ENCODE assay signal across 34 cellular contexts in the genomic region with DNA sequence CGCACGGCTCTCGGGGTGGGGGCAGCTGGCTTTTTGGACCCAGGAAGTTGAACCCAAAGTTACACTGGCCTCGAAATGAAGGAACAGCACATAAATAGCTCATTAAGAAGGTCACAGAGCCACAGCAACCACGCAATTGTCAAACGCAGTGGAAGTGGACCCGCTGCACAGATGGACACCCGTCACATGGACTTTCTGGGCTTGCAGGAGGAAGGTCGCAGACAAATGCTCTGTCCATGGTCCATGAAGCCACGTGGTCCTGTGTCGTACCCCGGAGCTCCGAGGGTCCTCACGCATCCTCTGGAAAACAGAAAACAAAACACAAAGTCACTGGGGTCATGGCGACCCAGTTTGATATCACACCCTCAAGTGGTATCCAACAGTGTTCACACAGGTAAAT.
"Had no signal": no experiment of that assay in that cellular context is flagged by ENCODE, and none has a peak within 500 bp of the region (broad histone marks: within the 10 kb centered on the region; RNA-seq: fewer than 3 reads in every experiment).

No MANE protein-coding gene starts in this region.

- H3K9me3 ChIP-seq: adrenal gland, body of pancreas had no signal

- H3K4me3 Mint-ChIP-seq: activated B cell treated with CpG ODN at 0.5 μM for 24 hours; activated CD8-positive, alpha-beta T cell treated with anti-CD3 and anti-CD28 coated beads for 36 hours; activated naive CD4-positive, alpha-beta T cell treated with anti-CD3 and anti-CD28 coated beads for 36 hours; activated naive CD4-positive, alpha-beta T cell treated with anti-CD3 and anti-CD28 coated beads, Interleukin-2, amount 50 U/mL, for 24 hours; activated naive CD8-positive, alpha-beta T cell treated with anti-CD3 and anti-CD28 coated beads for 36 hours; activated naive CD8-positive, alpha-beta T cell treated with anti-CD3 and anti-CD28 coated beads, Interleukin-2, amount 50 U/mL, for 24 hours; activated T-helper 1 cell treated with anti-CD3 and anti-CD28 coated beads, Interleukin-12 subunit alpha, Interleukin-12 subunit beta, Interleukin-2, Interleukin-4 antibody, amounts not matched to agents 30 ng/mL and 10 ng/mL and 1 ng/mL, durations not matched to agents 14 hours and 24 hours and 36 hours; dendritic cell treated with granulocyte-macrophage colony-stimulating factor and Interleukin-4, amounts not matched to agents 40 ng/mL and 50 ng/mL, for 4 days; endodermal cell; T-helper 17 cell; T-helper 2 cell treated with Interferon-gamma antibody and Interleukin-4, amounts not matched to agents 5 μg/mL and 100 μg/mL, for 36 hours had no signal

- DNase-seq: activated B cell treated with CpG ODN at 0.5 μM for 24 hours; activated CD4-positive, alpha-beta T cell treated with anti-CD3 and anti-CD28 coated beads for 48 hours; activated CD4-positive, alpha-beta T cell treated with anti-CD3 and anti-CD28 coated beads, Interleukin-2, amount 50 U/mL, for 1 hour; activated CD4-positive, alpha-beta T cell treated with anti-CD3 and anti-CD28 coated beads, Interleukin-2, amount 50 U/mL, for 48 hours; activated CD8-positive, alpha-beta memory T cell treated with anti-CD3 and anti-CD28 coated beads for 24 hours; activated CD8-positive, alpha-beta T cell treated with anti-CD3 and anti-CD28 coated beads for 36 hours; activated effector memory CD4-positive, alpha-beta T cell treated with anti-CD3 and anti-CD28 coated beads, Interleukin-2, amount 50 U/mL, for 16 hours; activated naive CD4-positive, alpha-beta T cell treated with anti-CD3 and anti-CD28 coated beads for 36 hours; activated naive CD8-positive, alpha-beta T cell treated with anti-CD3 and anti-CD28 coated beads for 36 hours; activated naive CD8-positive, alpha-beta T cell treated with anti-CD3 and anti-CD28 coated beads, Interleukin-2, amount 50 U/mL, for 24 hours; activated T-cell treated with anti-CD3 and anti-CD28 coated beads, Interleukin-2, amount 50 U/mL, for 48 hours; adrenal gland; amygdala; aorta; body of pancreas; caudate nucleus; dorsolateral prefrontal cortex; effector memory CD4-positive, alpha-beta T cell; endodermal cell; foreskin fibroblast; head of caudate nucleus; T-helper 1 cell; T-helper 17 cell; T1000; WERI-Rb-1 had no signal

- H3K27ac Mint-ChIP-seq: activated B cell treated with CpG ODN at 0.5 μM for 24 hours; activated CD8-positive, alpha-beta T cell treated with anti-CD3 and anti-CD28 coated beads for 36 hours; activated naive CD4-positive, alpha-beta T cell treated with anti-CD3 and anti-CD28 coated beads for 36 hours; activated naive CD4-positive, alpha-beta T cell treated with anti-CD3 and anti-CD28 coated beads, Interleukin-2, amount 50 U/mL, for 24 hours; activated naive CD8-positive, alpha-beta T cell treated with anti-CD3 and anti-CD28 coated beads for 36 hours; activated naive CD8-positive, alpha-beta T cell treated with anti-CD3 and anti-CD28 coated beads, Interleukin-2, amount 50 U/mL, for 24 hours; activated T-helper 1 cell treated with anti-CD3 and anti-CD28 coated beads, Interleukin-12 subunit alpha, Interleukin-12 subunit beta, Interleukin-2, Interleukin-4 antibody, amounts not matched to agents 30 ng/mL and 10 ng/mL and 1 ng/mL, durations not matched to agents 14 hours and 24 hours and 36 hours; activated T-helper 2 cell treated with anti-CD3 and anti-CD28 coated beads, Interferon-gamma antibody, Interleukin-2, Interleukin-4, amounts not matched to agents 10 μg/mL and 5 μg/mL and 100 μg/mL, durations not matched to agents 14 hours and 24 hours and 36 hours; dendritic cell treated with granulocyte-macrophage colony-stimulating factor and Interleukin-4, amounts not matched to agents 40 ng/mL and 50 ng/mL, for 4 days; endodermal cell; T-helper 17 cell; T-helper 2 cell treated with Interferon-gamma antibody and Interleukin-4, amounts not matched to agents 5 μg/mL and 100 μg/mL, for 36 hours had no signal

- H3K36me3 Mint-ChIP-seq: activated naive CD4-positive, alpha-beta T cell treated with anti-CD3 and anti-CD28 coated beads, Interleukin-2, amount 50 U/mL, for 24 hours; activated naive CD8-positive, alpha-beta T cell treated with anti-CD3 and anti-CD28 coated beads for 36 hours had no signal

- H3K27me3 Mint-ChIP-seq: activated B cell treated with CpG ODN at 0.5 μM for 24 hours; activated CD8-positive, alpha-beta T cell treated with anti-CD3 and anti-CD28 coated beads for 36 hours; activated naive CD4-positive, alpha-beta T cell treated with anti-CD3 and anti-CD28 coated beads, Interleukin-2, amount 50 U/mL, for 24 hours; activated naive CD8-positive, alpha-beta T cell treated with anti-CD3 and anti-CD28 coated beads, Interleukin-2, amount 50 U/mL, for 24 hours had no signal

- H3K4me1 ChIP-seq: adrenal gland, body of pancreas had no signal

- H3K9me3 Mint-ChIP-seq: activated B cell treated with CpG ODN at 0.5 μM for 24 hours; activated CD8-positive, alpha-beta T cell treated with anti-CD3 and anti-CD28 coated beads for 36 hours; activated naive CD4-positive, alpha-beta T cell treated with anti-CD3 and anti-CD28 coated beads for 36 hours; activated naive CD4-positive, alpha-beta T cell treated with anti-CD3 and anti-CD28 coated beads, Interleukin-2, amount 50 U/mL, for 24 hours; activated naive CD8-positive, alpha-beta T cell treated with anti-CD3 and anti-CD28 coated beads for 36 hours; activated naive CD8-positive, alpha-beta T cell treated with anti-CD3 and anti-CD28 coated beads, Interleukin-2, amount 50 U/mL, for 24 hours; activated T-helper 1 cell treated with anti-CD3 and anti-CD28 coated beads, Interleukin-12 subunit alpha, Interleukin-12 subunit beta, Interleukin-2, Interleukin-4 antibody, amounts not matched to agents 30 ng/mL and 10 ng/mL and 1 ng/mL, durations not matched to agents 14 hours and 24 hours and 36 hours; activated T-helper 2 cell treated with anti-CD3 and anti-CD28 coated beads, Interferon-gamma antibody, Interleukin-2, Interleukin-4, amounts not matched to agents 10 μg/mL and 5 μg/mL and 100 μg/mL, durations not matched to agents 14 hours and 24 hours and 36 hours; dendritic cell treated with granulocyte-macrophage colony-stimulating factor and Interleukin-4, amounts not matched to agents 40 ng/mL and 50 ng/mL, for 4 days; endodermal cell; T-helper 2 cell treated with Interferon-gamma antibody and Interleukin-4, amounts not matched to agents 5 μg/mL and 100 μg/mL, for 36 hours had no signal

- H3K4me1 Mint-ChIP-seq: activated B cell treated with CpG ODN at 0.5 μM for 24 hours; activated naive CD4-positive, alpha-beta T cell treated with anti-CD3 and anti-CD28 coated beads, Interleukin-2, amount 50 U/mL, for 24 hours; activated naive CD8-positive, alpha-beta T cell treated with anti-CD3 and anti-CD28 coated beads for 36 hours; activated naive CD8-positive, alpha-beta T cell treated with anti-CD3 and anti-CD28 coated beads, Interleukin-2, amount 50 U/mL, for 24 hours; T-helper 17 cell had no signal

- FAIRE-seq: colon, frontal cortex had no signal

- H3K4me3 ChIP-seq: adrenal gland, body of pancreas, dorsolateral prefrontal cortex had no signal

- H3K27ac ChIP-seq: adrenal gland, body of pancreas, dorsolateral prefrontal cortex, WERI-Rb-1 had no signal

- ATAC-seq: activated CD4-positive, CD25-positive, alpha-beta regulatory T cell treated with anti-CD3 and anti-CD28 coated beads, Interleukin-2, amount 50 U/mL, for 24 hours; activated CD8-positive, alpha-beta T cell treated with anti-CD3 and anti-CD28 coated beads for 36 hours; activated naive CD8-positive, alpha-beta T cell treated with anti-CD3 and anti-CD28 coated beads, Interleukin-2, amount 50 U/mL, for 24 hours; body of pancreas; esophagus mucosa; T-helper 17 cell had no signal

- H3K27me3 ChIP-seq: adrenal gland, body of pancreas, dorsolateral prefrontal cortex had no signal

- H3K36me3 ChIP-seq: adrenal gland, WERI-Rb-1 had no signal
